Comparison of ENCODE assay signal across 1 cellular context in the genomic region with DNA sequence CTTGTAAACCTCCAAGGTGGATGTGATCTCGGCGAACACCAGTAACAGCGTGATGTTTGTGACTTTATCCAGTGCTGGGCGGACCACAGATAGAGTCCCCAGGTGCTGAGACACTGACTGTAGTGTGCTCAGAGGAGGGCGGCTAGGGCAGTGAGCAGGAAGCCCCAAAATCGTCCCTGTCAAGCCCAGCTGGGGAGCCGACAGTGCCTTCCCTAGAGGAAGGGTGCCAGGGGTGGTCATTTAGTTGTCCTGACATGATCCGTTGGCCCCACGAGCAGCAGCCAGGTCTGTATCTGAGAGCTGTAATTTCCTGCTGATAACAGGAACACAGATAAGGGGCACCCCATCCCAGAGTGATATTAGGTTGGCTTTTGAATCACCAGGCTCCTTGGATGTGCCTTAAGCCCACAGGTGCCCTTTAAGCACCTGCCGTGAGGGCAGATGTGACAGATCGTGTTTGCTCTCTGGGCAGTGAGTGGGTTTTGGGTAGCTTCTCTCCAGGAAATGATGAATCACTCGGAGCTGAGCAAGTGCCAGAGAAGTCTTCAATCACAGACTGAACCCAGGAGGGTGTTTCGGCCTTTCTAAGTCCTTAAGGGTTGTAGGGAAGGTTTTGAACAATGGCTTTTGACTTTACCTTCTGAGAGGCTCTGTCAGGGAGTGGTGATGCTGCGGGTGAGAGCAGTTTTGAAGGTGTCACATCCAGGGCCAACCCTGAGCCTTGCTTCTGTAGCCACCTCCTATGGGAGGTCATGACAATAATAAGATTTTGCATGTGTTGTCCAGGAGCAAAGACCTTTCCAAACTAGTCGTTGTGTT.
TF ChIP-seq lines count a peak whose summit lies in the region.

No MANE protein-coding gene starts in this region.

TF ChIP-seq in GM23338, 12 proteins besides CTCF, POLR2A, EP300 and RAD21 (continued from another document):
- TF ChIP-seq, protein P1, sequence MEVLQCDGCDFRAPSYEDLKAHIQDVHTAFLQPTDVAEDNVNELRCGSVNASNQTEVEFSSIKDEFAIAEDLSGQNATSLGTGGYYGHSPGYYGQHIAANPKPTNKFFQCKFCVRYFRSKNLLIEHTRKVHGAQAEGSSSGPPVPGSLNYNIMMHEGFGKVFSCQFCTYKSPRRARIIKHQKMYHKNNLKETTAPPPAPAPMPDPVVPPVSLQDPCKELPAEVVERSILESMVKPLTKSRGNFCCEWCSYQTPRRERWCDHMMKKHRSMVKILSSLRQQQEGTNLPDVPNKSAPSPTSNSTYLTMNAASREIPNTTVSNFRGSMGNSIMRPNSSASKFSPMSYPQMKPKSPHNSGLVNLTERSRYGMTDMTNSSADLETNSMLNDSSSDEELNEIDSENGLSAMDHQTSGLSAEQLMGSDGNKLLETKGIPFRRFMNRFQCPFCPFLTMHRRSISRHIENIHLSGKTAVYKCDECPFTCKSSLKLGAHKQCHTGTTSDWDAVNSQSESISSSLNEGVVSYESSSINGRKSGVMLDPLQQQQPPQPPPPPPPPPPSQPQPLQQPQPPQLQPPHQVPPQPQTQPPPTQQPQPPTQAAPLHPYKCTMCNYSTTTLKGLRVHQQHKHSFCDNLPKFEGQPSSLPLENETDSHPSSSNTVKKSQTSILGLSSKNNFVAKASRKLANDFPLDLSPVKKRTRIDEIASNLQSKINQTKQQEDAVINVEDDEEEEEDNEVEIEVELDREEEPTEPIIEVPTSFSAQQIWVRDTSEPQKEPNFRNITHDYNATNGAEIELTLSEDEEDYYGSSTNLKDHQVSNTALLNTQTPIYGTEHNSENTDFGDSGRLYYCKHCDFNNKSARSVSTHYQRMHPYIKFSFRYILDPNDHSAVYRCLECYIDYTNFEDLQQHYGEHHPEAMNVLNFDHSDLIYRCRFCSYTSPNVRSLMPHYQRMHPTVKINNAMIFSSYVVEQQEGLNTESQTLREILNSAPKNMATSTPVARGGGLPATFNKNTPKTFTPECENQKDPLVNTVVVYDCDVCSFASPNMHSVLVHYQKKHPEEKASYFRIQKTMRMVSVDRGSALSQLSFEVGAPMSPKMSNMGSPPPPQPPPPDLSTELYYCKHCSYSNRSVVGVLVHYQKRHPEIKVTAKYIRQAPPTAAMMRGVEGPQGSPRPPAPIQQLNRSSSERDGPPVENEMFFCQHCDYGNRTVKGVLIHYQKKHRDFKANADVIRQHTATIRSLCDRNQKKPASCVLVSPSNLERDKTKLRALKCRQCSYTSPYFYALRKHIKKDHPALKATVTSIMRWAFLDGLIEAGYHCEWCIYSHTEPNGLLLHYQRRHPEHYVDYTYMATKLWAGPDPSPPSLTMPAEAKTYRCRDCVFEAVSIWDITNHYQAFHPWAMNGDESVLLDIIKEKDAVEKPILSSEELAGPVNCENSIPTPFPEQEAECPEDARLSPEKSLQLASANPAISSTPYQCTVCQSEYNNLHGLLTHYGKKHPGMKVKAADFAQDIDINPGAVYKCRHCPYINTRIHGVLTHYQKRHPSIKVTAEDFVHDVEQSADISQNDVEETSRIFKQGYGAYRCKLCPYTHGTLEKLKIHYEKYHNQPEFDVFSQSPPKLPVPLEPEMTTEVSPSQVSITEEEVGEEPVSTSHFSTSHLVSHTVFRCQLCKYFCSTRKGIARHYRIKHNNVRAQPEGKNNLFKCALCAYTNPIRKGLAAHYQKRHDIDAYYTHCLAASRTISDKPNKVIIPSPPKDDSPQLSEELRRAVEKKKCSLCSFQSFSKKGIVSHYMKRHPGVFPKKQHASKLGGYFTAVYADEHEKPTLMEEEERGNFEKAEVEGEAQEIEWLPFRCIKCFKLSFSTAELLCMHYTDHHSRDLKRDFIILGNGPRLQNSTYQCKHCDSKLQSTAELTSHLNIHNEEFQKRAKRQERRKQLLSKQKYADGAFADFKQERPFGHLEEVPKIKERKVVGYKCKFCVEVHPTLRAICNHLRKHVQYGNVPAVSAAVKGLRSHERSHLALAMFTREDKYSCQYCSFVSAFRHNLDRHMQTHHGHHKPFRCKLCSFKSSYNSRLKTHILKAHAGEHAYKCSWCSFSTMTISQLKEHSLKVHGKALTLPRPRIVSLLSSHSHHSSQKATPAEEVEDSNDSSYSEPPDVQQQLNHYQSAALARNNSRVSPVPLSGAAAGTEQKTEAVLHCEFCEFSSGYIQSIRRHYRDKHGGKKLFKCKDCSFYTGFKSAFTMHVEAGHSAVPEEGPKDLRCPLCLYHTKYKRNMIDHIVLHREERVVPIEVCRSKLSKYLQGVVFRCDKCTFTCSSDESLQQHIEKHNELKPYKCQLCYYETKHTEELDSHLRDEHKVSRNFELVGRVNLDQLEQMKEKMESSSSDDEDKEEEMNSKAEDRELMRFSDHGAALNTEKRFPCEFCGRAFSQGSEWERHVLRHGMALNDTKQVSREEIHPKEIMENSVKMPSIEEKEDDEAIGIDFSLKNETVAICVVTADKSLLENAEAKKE (CRISPR knock-in tag; IDR thresholded peaks at IDR 0.05) = no peak
- TF ChIP-seq, protein P2, sequence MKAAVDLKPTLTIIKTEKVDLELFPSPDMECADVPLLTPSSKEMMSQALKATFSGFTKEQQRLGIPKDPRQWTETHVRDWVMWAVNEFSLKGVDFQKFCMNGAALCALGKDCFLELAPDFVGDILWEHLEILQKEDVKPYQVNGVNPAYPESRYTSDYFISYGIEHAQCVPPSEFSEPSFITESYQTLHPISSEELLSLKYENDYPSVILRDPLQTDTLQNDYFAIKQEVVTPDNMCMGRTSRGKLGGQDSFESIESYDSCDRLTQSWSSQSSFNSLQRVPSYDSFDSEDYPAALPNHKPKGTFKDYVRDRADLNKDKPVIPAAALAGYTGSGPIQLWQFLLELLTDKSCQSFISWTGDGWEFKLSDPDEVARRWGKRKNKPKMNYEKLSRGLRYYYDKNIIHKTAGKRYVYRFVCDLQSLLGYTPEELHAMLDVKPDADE (IDR thresholded peaks at IDR 0.05) = no peak
TF ChIP-seq in GM23338: peak in this region for 0.
